26 cellular contexts compared by ENCODE assay signal in genomic region chr14:90987140-90987539, GRCh38.
"Had no signal": no experiment of that assay in that cellular context is flagged by ENCODE, and none has a peak within 500 bp of the region (broad histone marks: within the 10 kb centered on the region; RNA-seq: fewer than 3 reads in every experiment).

No MANE protein-coding gene starts in this region.

- H3K4me1 Mint-ChIP-seq: nephron had no signal

- H3K4me1 ChIP-seq: heart left ventricle, pancreas, psoas muscle, right atrium auricular region, stomach, suprapubic skin, tibial nerve had no signal

- H3K4me3 ChIP-seq: esophagus muscularis mucosa, gastroesophageal sphincter, heart left ventricle, pancreas, psoas muscle, right atrium auricular region, stomach, suprapubic skin, tibial nerve had no signal

- H3K9me3 ChIP-seq: esophagus muscularis mucosa, gastroesophageal sphincter, heart left ventricle, neutrophil, pancreas, psoas muscle, right atrium auricular region, stomach, suprapubic skin, tibial nerve had no signal

- FAIRE-seq: endometrium, islet of Langerhans, pancreas had no signal

- H3K27me3 Mint-ChIP-seq: activated B cell treated with CpG ODN at 0.5 μM for 24 hours; activated CD4-positive, alpha-beta T cell treated with anti-CD3 and anti-CD28 coated beads, Interleukin-2, amount 10 ng/mL, durations not matched to agents 7 days and 5 days; activated naive CD8-positive, alpha-beta T cell treated with anti-CD3 and anti-CD28 coated beads for 36 hours had no signal

- DNase-seq: activated B cell treated with CpG ODN at 0.5 μM for 24 hours; activated CD4-positive, alpha-beta T cell treated with anti-CD3 and anti-CD28 coated beads, Interleukin-2, amount 10 ng/mL, durations not matched to agents 7 days and 5 days; activated CD8-positive, alpha-beta memory T cell treated with anti-CD3 and anti-CD28 coated beads, Interleukin-2, amount 50 U/mL, for 48 hours; activated gamma-delta T cell treated with Interleukin-2 at 50 U/mL for 16 hours; activated naive CD8-positive, alpha-beta T cell treated with anti-CD3 and anti-CD28 coated beads for 36 hours; amniotic stem cell; heart left ventricle; left cardiac atrium; mesenchymal stem cell; pancreas; psoas muscle; stimulated activated CD4-positive, alpha-beta T cell treated with anti-CD3 and anti-CD28 coated beads, Interleukin-12 subunit alpha, Interleukin-12 subunit beta, amount 100 ng/mL, for 4 hours; stimulated activated CD4-positive, alpha-beta T cell treated with anti-CD3 and anti-CD28 coated beads, Interleukin-4, amount 100 ng/mL, for 4 hours; stomach; T1000 had no signal

- H3K27ac Mint-ChIP-seq: activated CD4-positive, alpha-beta T cell treated with anti-CD3 and anti-CD28 coated beads, Interleukin-2, amount 10 ng/mL, durations not matched to agents 7 days and 5 days; activated T-helper 1 cell treated with anti-CD3 and anti-CD28 coated beads, Interleukin-12 subunit alpha, Interleukin-12 subunit beta, Interleukin-2, Interleukin-4 antibody, amounts not matched to agents 30 ng/mL and 10 ng/mL and 1 ng/mL, durations not matched to agents 14 hours and 24 hours and 36 hours; nephron; T-helper 1 cell treated with Interleukin-12 subunit alpha and Interleukin-12 subunit beta and Interleukin-4 antibody, amounts not matched to agents 30 μg/mL and 1 μg/mL, for 36 hours had no signal

- ATAC-seq: gastroesophageal sphincter, heart left ventricle, left cardiac atrium, pancreas, psoas muscle had no signal

- H3K9me3 Mint-ChIP-seq: activated B cell treated with CpG ODN at 0.5 μM for 24 hours; activated CD4-positive, alpha-beta T cell treated with anti-CD3 and anti-CD28 coated beads, Interleukin-2, amount 10 ng/mL, durations not matched to agents 7 days and 5 days; activated naive CD8-positive, alpha-beta T cell treated with anti-CD3 and anti-CD28 coated beads for 36 hours; nephron; T-helper 1 cell treated with Interleukin-12 subunit alpha and Interleukin-12 subunit beta and Interleukin-4 antibody, amounts not matched to agents 30 μg/mL and 1 μg/mL, for 36 hours had no signal

- H3K27ac ChIP-seq: gastroesophageal sphincter, heart left ventricle, neutrophil, pancreas, psoas muscle, right atrium auricular region, stomach, suprapubic skin, tibial nerve had no signal

- H3K4me3 Mint-ChIP-seq: activated B cell treated with CpG ODN at 0.5 μM for 24 hours; activated CD4-positive, alpha-beta T cell treated with anti-CD3 and anti-CD28 coated beads, Interleukin-2, amount 10 ng/mL, durations not matched to agents 7 days and 5 days; activated naive CD8-positive, alpha-beta T cell treated with anti-CD3 and anti-CD28 coated beads for 36 hours; activated T-helper 1 cell treated with anti-CD3 and anti-CD28 coated beads, Interleukin-12 subunit alpha, Interleukin-12 subunit beta, Interleukin-2, Interleukin-4 antibody, amounts not matched to agents 30 ng/mL and 10 ng/mL and 1 ng/mL, durations not matched to agents 14 hours and 24 hours and 36 hours; nephron; T-helper 1 cell treated with Interleukin-12 subunit alpha and Interleukin-12 subunit beta and Interleukin-4 antibody, amounts not matched to agents 30 μg/mL and 1 μg/mL, for 36 hours had no signal

- H3K27me3 ChIP-seq: esophagus muscularis mucosa, gastroesophageal sphincter, heart left ventricle, neutrophil, pancreas, right atrium auricular region, stomach, suprapubic skin, tibial nerve had no signal

- H3K36me3 ChIP-seq: esophagus muscularis mucosa, heart left ventricle, pancreas, right atrium auricular region, suprapubic skin, tibial nerve had no signal
